In genomic region chr1:170200161-170200560, GRCh38 we compare ENCODE assay signal across 18 cellular contexts. TPM values are rescaled to one million over a fixed set of nuclear protein-coding genes. Genes with fewer than 3 reads are reported as not detected.
DNase-seq lines count a peak whose midpoint lies in the region; ATAC-seq and TF ChIP-seq lines count a peak whose summit lies in the region.
"Had no signal": no experiment of that assay in that cellular context is flagged by ENCODE, and none has a peak within 500 bp of the region (broad histone marks: within the 10 kb centered on the region; RNA-seq: fewer than 3 reads in every experiment).

No MANE protein-coding gene starts in this region.

- no peaks in the 10 kb centered on the region for H3K9me3 Mint-ChIP-seq in MCF 10A (ENCODE audit: unreplicated experiment)
- H3K9me3 Mint-ChIP-seq: H9 had no signal

- H3K4me3 Mint-ChIP-seq in MCF 10A (ENCODE audit: unreplicated experiment): no peak overlapping the region
- H3K4me3 Mint-ChIP-seq: H9 had no signal

- peak overlapping the region; percentile 46 to 49 for H3K27ac ChIP-seq in breast epithelium
- peak overlapping the region in 2 of 3 donors; percentile 1 to 4 for H3K27ac ChIP-seq in thyroid gland
- H3K27ac ChIP-seq: BLaER1 treated with 17β-estradiol and CSF1 and Interleukin-3, amounts not matched to agents 10 nM and 100 nM had no signal

- BruUV-seq in MCF 10A (replicated peaks; lab: Mats Ljungman, UMichigan): no TSS peak

- H3K27me3 ChIP-seq in breast epithelium: no peaks in the 10 kb centered on the region
- H3K27me3 ChIP-seq in thyroid gland: no peaks in the 10 kb centered on the region
- H3K27me3 ChIP-seq: BLaER1 treated with 17β-estradiol and CSF1 and Interleukin-3, amounts not matched to agents 10 nM and 100 nM had no signal

- H3K36me3 ChIP-seq in breast epithelium (no peaks in the 10 kb centered on the region), thyroid gland (no peaks in the 10 kb centered on the region)
- H3K36me3 ChIP-seq: BLaER1 treated with 17β-estradiol and CSF1 and Interleukin-3, amounts not matched to agents 10 nM and 100 nM had no signal

- CTCF ChIA-PET in MCF 10A (lab: Yijun Ruan, JAX): no interaction called here

- no peak overlapping the region for H3K27ac Mint-ChIP-seq in MCF 10A (ENCODE audit: low read depth, unreplicated experiment)
- H3K27ac Mint-ChIP-seq: H9 had no signal

- no peak for ATAC-seq in esophagus mucosa

- H3K4me1 ChIP-seq in breast epithelium (no peaks in the 10 kb centered on the region), thyroid gland (no peaks in the 10 kb centered on the region)

- no peak overlapping the region for H3K4me3 ChIP-seq in breast epithelium
- H3K4me3 ChIP-seq in thyroid gland (replicated peaks in 1 of 3): no peak overlapping the region
- H3K4me3 ChIP-seq: BLaER1 treated with 17β-estradiol and CSF1 and Interleukin-3, amounts not matched to agents 10 nM and 100 nM had no signal

- TF ChIP-seq CTCF in breast epithelium (IDR thresholded peaks at IDR 0.05): no peak
- no peak for TF ChIP-seq CTCF in MCF 10A (IDR thresholded peaks at IDR 0.05; ENCODE audit: unreplicated experiment)
- no peak for TF ChIP-seq CTCF in thyroid gland (IDR thresholded peaks at IDR 0.05)

- H3K9me3 ChIP-seq in breast epithelium (no peaks in the 10 kb centered on the region), thyroid gland (no peaks in the 10 kb centered on the region)

- no peaks in the 10 kb centered on the region for H3K4me1 Mint-ChIP-seq in MCF 10A (ENCODE audit: insufficient read depth, unreplicated experiment)

- H3K27me3 Mint-ChIP-seq in MCF 10A (ENCODE audit: insufficient read depth, unreplicated experiment): no peaks in the 10 kb centered on the region

- DNase-seq in breast epithelium (ENCODE audit: low spot score in 2 of 2): no peak
- DNase-seq in MCF 10A (ENCODE audit: unreplicated experiment): no peak
- peak; percentile 29 for DNase-seq in fibroblast of peridontal ligament (ENCODE audit: extremely low read depth)
- DNase-seq in pons (ENCODE audit: low spot score): peak; percentile 3
- no peak for DNase-seq in thyroid gland
- no peak for DNase-seq in NCI-H1436 (lab: John Stamatoyannopoulos, UW)
- DNase-seq in midbrain (lab: John Stamatoyannopoulos, UW): no peak
- DNase-seq: 8988T, DMS 273 treated with DMSO at 0.1 percent for 48 hours, H9, NCI-H1105 treated with DMSO at 0.1 percent for 48 hours, NCI-H1930, NCI-H2171, NCI-H446 treated with DMSO at 0.1 percent for 48 hours, NCI-H774 had no signal

- H3K36me3 Mint-ChIP-seq in MCF 10A (ENCODE audit: insufficient read depth, unreplicated experiment): no peaks in the 10 kb centered on the region

- POLR2A ChIA-PET in MCF 10A (lab: Yijun Ruan, JAX): interaction anchor here (0.6 kb wide), 1 partner anchor 40 kb away, joined by 3 read pairs; no protein-coding TSS in a partner anchor

- TF ChIP-seq POLR2A in breast epithelium (IDR thresholded peaks at IDR 0.05) (no peak), thyroid gland (IDR thresholded peaks at IDR 0.05) (no peak)

- intact Hi-C loops in breast epithelium (cut with DNase I; ENCODE audit: low total_unique reads) (no loop called here), MCF 10A (cut with micrococcal nuclease) (no loop called here), thyroid gland (cut with DNase I) (no loop called here)

RNA-seq across cellular contexts. Expression of gene NTMT2, which starts 54.4 kb away (rescaled TPM):
- total RNA-seq in breast epithelium: not detected
- not detected in 2 replicates for total RNA-seq in MCF 10A (2022)
- total RNA-seq in thyroid gland: not detected
- not detected for total RNA-seq in esophagus mucosa
- total RNA-seq: Daoy had no signal

Comparison
In these comparisons a context has a peak if more than half of its experiments do, and no peak if none do; other contexts are left out.
1. DNase-seq: peak in fibroblast of peridontal ligament (single experiment) and pons (single experiment); none in breast epithelium (0 of 2), MCF 10A (single experiment), thyroid gland (0 of 2), NCI-H1436 (single experiment) and midbrain (single experiment).